Comparison of ENCODE assay signal across 15 cellular contexts in genomic region chr4:41939016-41939623, GRCh38. TPM values are rescaled to one million over a fixed set of nuclear protein-coding genes. Genes with fewer than 3 reads are reported as not detected.
A peak's percentile ranks its signal among the peaks of the same experiment; 100 is the strongest.
DNase-seq lines count a peak whose midpoint lies in the region; ATAC-seq and TF ChIP-seq lines count a peak whose summit lies in the region.
"Had no signal": no experiment of that assay in that cellular context is flagged by ENCODE, and none has a peak within 500 bp of the region (broad histone marks: within the 10 kb centered on the region; RNA-seq: fewer than 3 reads in every experiment).

No MANE protein-coding gene starts in this region.

- WGBS in psoas muscle, 3 donors = 58 to 67% (median 66%) methylated on average over 3 of the region's 3 CpGs
- 70 to 100% methylated on average over 2 to 3 of the region's 3 CpGs for WGBS in endodermal cell (ENCODE audit: insufficient coverage in 1 of 2, insufficient read length in 1 of 2), 2 experiments

- H3K27me3 Mint-ChIP-seq in endodermal cell (ENCODE audit: insufficient read depth) = no peaks in the 10 kb centered on the region
- H3K27me3 Mint-ChIP-seq: IgD-negative memory B cell, memory B cell had no signal

- peaks cover 12% of the 10 kb centered on the region for H3K4me1 Mint-ChIP-seq in endodermal cell

- peak; percentile 9 to 74 (median 52) for ATAC-seq in psoas muscle

- H3K9me3 Mint-ChIP-seq in endodermal cell = no peaks in the 10 kb centered on the region
- H3K9me3 Mint-ChIP-seq: IgD-negative memory B cell, memory B cell had no signal

- peaks cover 0 to 42% of the 10 kb centered on the region in 2 donors for H3K36me3 ChIP-seq in psoas muscle (ENCODE audit: insufficient read depth in 1 of 2, low read depth in 1 of 2)
- H3K36me3 ChIP-seq in endodermal cell (ENCODE audit: control insufficient read depth, insufficient read depth, low read length) = peaks cover 55% of the 10 kb centered on the region

- no peaks in the 10 kb centered on the region for H3K27me3 ChIP-seq in psoas muscle (ENCODE audit: insufficient read depth in 3 of 3, low read length in 2 of 3)
- H3K27me3 ChIP-seq in endodermal cell (ENCODE audit: control insufficient read depth, insufficient read depth, low read length, poor library complexity, severe bottlenecking) = no peaks in the 10 kb centered on the region
- H3K27me3 ChIP-seq: cardiac muscle cell, tibial nerve had no signal

- H3K27ac Mint-ChIP-seq in endodermal cell = no peak overlapping the region
- H3K27ac Mint-ChIP-seq: IgD-negative memory B cell, memory B cell had no signal

- TF ChIP-seq CTCF in psoas muscle (IDR thresholded peaks at IDR 0.05) (no peak), endodermal cell (conservative IDR thresholded peaks at IDR 0.05) (no peak)

- H3K9ac ChIP-seq in endodermal cell (ENCODE audit: extremely low read depth, low read length, poor library complexity, severe bottlenecking) = no peak overlapping the region

- intact Hi-C loops in psoas muscle (cut with DNase I) = no loop called here

- H3K4me1 ChIP-seq in psoas muscle (peaks cover 40% of the 10 kb centered on the region), endodermal cell (ENCODE audit: control insufficient read depth, insufficient read depth, low read length) (no peaks in the 10 kb centered on the region)

- peaks cover 51% of the 10 kb centered on the region for H3K36me3 Mint-ChIP-seq in endodermal cell (ENCODE audit: low read depth)

- H3K27ac ChIP-seq in epithelial cell of prostate (peak overlapping the region; percentile 80), psoas muscle (peak overlapping the region; percentile 47), endodermal cell (ENCODE audit: low read depth, low read length) (no peak overlapping the region)
- H3K27ac ChIP-seq: cardiac muscle cell, tibial nerve had no signal

- DNase-seq in HPDE6-E6E7 (ENCODE audit: extremely low spot score) = peak; percentile 44
- peak; percentile 52 to 91 for DNase-seq in NOMO-1 (lab: John Stamatoyannopoulos, UW; ENCODE audit: unreplicated experiment in 2 of 2)
- DNase-seq in epithelial cell of prostate (ENCODE audit: low read depth, low spot score) = peak; percentile 84
- no peak for DNase-seq in psoas muscle
- DNase-seq in endodermal cell = no peak
- DNase-seq in UCSD-AML1 (lab: John Stamatoyannopoulos, UW; ENCODE audit: unreplicated experiment) = no peak
- DNase-seq in T1000 (lab: John Stamatoyannopoulos, UW) = no peak
- no peak for DNase-seq in NCI-H146 (lab: John Stamatoyannopoulos, UW)
- DNase-seq: activated effector memory CD4-positive, alpha-beta T cell treated with Interleukin-2 at 50 U/mL for 16 hours; NCI-H1930; occipital lobe had no signal

- H3K9me3 ChIP-seq in psoas muscle = no peaks in the 10 kb centered on the region
- H3K9me3 ChIP-seq in endodermal cell (ENCODE audit: control insufficient read depth, low read length) = no peaks in the 10 kb centered on the region
- H3K9me3 ChIP-seq: tibial nerve had no signal

- H3K4me3 Mint-ChIP-seq in endodermal cell = no peak overlapping the region
- H3K4me3 Mint-ChIP-seq: memory B cell had no signal

- H3K4me3 ChIP-seq in psoas muscle (no peak overlapping the region), endodermal cell (ENCODE audit: low read length) (no peak overlapping the region)
- H3K4me3 ChIP-seq: cardiac muscle cell, tibial nerve had no signal

RNA-seq across cellular contexts. Expression of gene TMEM33, which starts 3.9 kb away (rescaled TPM):
- total RNA-seq in psoas muscle (10 to 100 TPM; 24.2 to 39.2 (median 28.8) TPM), endodermal cell (10 to 100 TPM; 80.0 to 84.1 TPM)
- 10 to 100 TPM in 2 of 3 donors, 1 to 10 TPM in 1; 6.8 to 20.5 (median 16.2) TPM for polyA plus RNA-seq in psoas muscle
- polyA plus RNA-seq in endodermal cell (2013, experiment 1 of 2) = 46.6 TPM
- 46.2 TPM for polyA plus RNA-seq in endodermal cell (2013, experiment 2 of 2)

RNA-seq across cellular contexts. Expression of gene DCAF4L1, which starts 42.4 kb away (rescaled TPM):
- total RNA-seq in psoas muscle (under 1 TPM; 0.19 to 0.75 (median 0.24) TPM), endodermal cell (under 1 TPM; 0.15 to 0.18 TPM)
- 1 to 10 TPM in 1 of 3 donors, under 1 TPM in 2; 0.04 to 1.1 (median 0.39) TPM for polyA plus RNA-seq in psoas muscle
- 0.11 TPM for polyA plus RNA-seq in endodermal cell (2013, experiment 1 of 2)
- 0.08 TPM for polyA plus RNA-seq in endodermal cell (2013, experiment 2 of 2)
- polyA plus RNA-seq: IgD-negative memory B cell had no signal

RNA-seq across cellular contexts. Expression of gene SLC30A9, which starts 51.2 kb away (rescaled TPM):
- total RNA-seq in psoas muscle (10 to 100 TPM; 32.6 to 38.8 (median 36.7) TPM), endodermal cell (10 to 100 TPM; 66.9 to 78.0 TPM)
- 10 to 100 TPM; 10.9 to 18.0 (median 11.6) TPM for polyA plus RNA-seq in psoas muscle
- polyA plus RNA-seq in endodermal cell (2013, experiment 1 of 2) = 56.7 TPM
- 53.0 TPM for polyA plus RNA-seq in endodermal cell (2013, experiment 2 of 2)

Comparison
In these comparisons a context has a peak if more than half of its experiments do, and no peak if none do; other contexts are left out.
1. DNase-seq: peak in HPDE6-E6E7 (single experiment), NOMO-1 (2 of 2) and epithelial cell of prostate (single experiment); none in psoas muscle (0 of 2), endodermal cell (single experiment), UCSD-AML1 (single experiment), T1000 (single experiment) and NCI-H146 (single experiment).